1 cellular context compared by ENCODE assay signal in genomic region chr18:80009661-80010550, GRCh38.
TF ChIP-seq lines count a peak whose summit lies in the region.

No MANE protein-coding gene starts in this region.

TF ChIP-seq in K562, 482 proteins besides CTCF, POLR2A, EP300 and RAD21 (continues in another document):
- TF ChIP-seq ZNF407 (IDR thresholded peaks at IDR 0.05; ENCODE audit: low read depth) (no peak), RCOR1 (IDR thresholded peaks at IDR 0.05; ENCODE audit: borderline replicate concordance in 1 of 2, low read depth in 2 of 2, low read length in 2 of 2) (peak in 1 of 2 experiments; percentile 57; a peak in 1 of 4 replicates), NFIC (IDR thresholded peaks at IDR 0.05) (peak; percentile 52), EGR1 (conservative IDR thresholded peaks at IDR 0.05) (no peak), POLR2AphosphoS5 (IDR thresholded peaks at IDR 0.05; ENCODE audit: control insufficient read depth, insufficient read depth, low read depth, low read length) (no peak), PTTG1 (tag; IDR thresholded peaks at IDR 0.05; ENCODE audit: low read depth) (no peak), SOX6 (IDR thresholded peaks at IDR 0.05) (0 out of 2 replicates have a peak, but pooled peaks have one; percentile 7), SP2 (IDR thresholded peaks at IDR 0.05; ENCODE audit: extremely low read depth, low read depth, low read length, poor library complexity, severe bottlenecking) (no peak), NCOA6 (IDR thresholded peaks at IDR 0.05) (no peak), BHLHE40 (IDR thresholded peaks at IDR 0.05; ENCODE audit: low read length) (peak; percentile 53; the same call in 1 of the 2 replicates), ZNF217 (CRISPR knock-in tag; IDR thresholded peaks at IDR 0.05) (no peak), USF1 (CRISPR knock-in tag; IDR thresholded peaks at IDR 0.05) (peak; percentile 77), DNMT1 (IDR thresholded peaks at IDR 0.05) (no peak), PTRF (tag; IDR thresholded peaks at IDR 0.05) (no peak), ZBTB43 (CRISPR knock-in tag; IDR thresholded peaks at IDR 0.05) (no peak), HES1 (IDR thresholded peaks at IDR 0.05; ENCODE audit: low read depth) (no peak), ZFX (CRISPR knock-in tag; IDR thresholded peaks at IDR 0.05) (no peak; the same call in 1 of the 2 replicates), ETS1 (conservative IDR thresholded peaks at IDR 0.05; ENCODE audit: control insufficient read depth, low read depth, low read length) (no peak), USF2 (CRISPR knock-in tag; IDR thresholded peaks at IDR 0.05) (peak; percentile 64), TAF1 (IDR thresholded peaks at IDR 0.05; ENCODE audit: control insufficient read depth, extremely low read depth, insufficient read depth, low read length, severe bottlenecking) (no peak), BCOR (IDR thresholded peaks at IDR 0.05) (no peak), MGA (IDR thresholded peaks at IDR 0.05) (peak; percentile 65; the same call in 1 of the 2 replicates), PKNOX1 (IDR thresholded peaks at IDR 0.05) (peak; percentile 46; the same call in 1 of the 2 replicates), CEBPB (tag; IDR thresholded peaks at IDR 0.05) (peak; percentile 98), CBX5 (IDR thresholded peaks at IDR 0.05; ENCODE audit: borderline replicate concordance, low read depth) (no peak), IRF9 (tag; IDR thresholded peaks at IDR 0.05) (peak; percentile 63; the same call in 1 of the 2 replicates)
